ENCODE assay signal across 11 cellular contexts in the genomic region with DNA sequence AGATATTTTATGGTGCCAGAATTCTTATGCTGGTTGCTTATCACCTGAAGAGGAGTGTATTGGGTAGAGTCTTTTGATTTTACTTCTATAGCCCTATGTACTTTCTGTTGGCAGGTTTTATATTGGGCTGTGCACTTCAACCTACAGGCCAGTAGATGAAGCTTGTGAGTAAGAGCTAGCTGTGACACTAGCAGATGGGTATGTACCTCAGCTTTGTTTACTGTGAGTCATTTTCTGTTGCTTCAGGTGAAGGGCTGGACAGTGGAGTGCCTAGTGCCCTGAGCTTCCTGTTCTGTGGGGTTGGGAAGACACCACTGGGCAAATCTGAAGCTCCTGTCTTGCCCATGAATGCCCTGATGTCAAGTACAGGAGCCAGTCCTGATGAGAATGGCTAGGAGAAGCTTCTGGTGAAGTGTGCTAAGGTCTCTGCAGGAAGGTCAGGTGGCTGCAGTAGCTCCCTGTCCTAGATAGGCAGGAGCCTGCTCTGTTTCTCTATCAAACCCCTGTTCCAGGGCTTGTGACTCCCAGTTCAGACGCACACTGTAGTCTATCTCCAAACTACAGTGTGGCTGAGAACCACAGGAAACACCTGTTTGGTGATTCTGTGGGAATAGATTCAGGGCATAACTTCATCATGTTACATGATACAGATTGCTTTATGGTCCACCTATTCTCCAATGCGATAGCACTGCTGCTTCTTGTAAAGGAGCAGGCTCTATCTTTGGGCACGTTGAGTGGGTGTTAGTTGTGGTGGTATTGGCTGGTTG.
DNase-seq lines count a peak whose midpoint lies in the region; ATAC-seq, FAIRE-seq and TF ChIP-seq lines count a peak whose summit lies in the region.
"Had no signal": no experiment of that assay in that cellular context is flagged by ENCODE, and none has a peak within 500 bp of the region (broad histone marks: within the 10 kb centered on the region; RNA-seq: fewer than 3 reads in every experiment).

No MANE protein-coding gene starts in this region.

- DNase-seq in HK-2 (ENCODE audit: unreplicated experiment): peak; percentile 34
- DNase-seq in astrocyte (ENCODE audit: low read depth): peak; percentile 59
- peak; percentile 76 for DNase-seq in kidney glomerular epithelial cell (lab: John Stamatoyannopoulos, UW)
- DNase-seq in suprapubic skin (ENCODE audit: low spot score in 2 of 2): no peak
- no peak for DNase-seq in globus pallidus (ENCODE audit: low spot score)
- DNase-seq in cortex of kidney (lab: John Stamatoyannopoulos, UW): no peak
- DNase-seq: central memory CD4-positive, alpha-beta T cell; NCI-H2029 had no signal

- 90% methylated on average over 3 of the region's 3 CpGs for WGBS in suprapubic skin

- H2AFZ ChIP-seq in astrocyte (ENCODE audit: low read depth, low read length): no peak overlapping the region

- H4K20me1 ChIP-seq in BLaER1 treated with 17β-estradiol and CSF1 and Interleukin-3, amounts not matched to agents 10 nM and 100 nM: no peaks in the 10 kb centered on the region
- H4K20me1 ChIP-seq in astrocyte (ENCODE audit: insufficient read depth, low read length): no peaks in the 10 kb centered on the region

- peaks cover 2% of the 10 kb centered on the region for H3K36me3 Mint-ChIP-seq in astrocyte (ENCODE audit: low read depth, unreplicated experiment)

- H3K9me3 ChIP-seq in BLaER1 treated with 17β-estradiol and CSF1 and Interleukin-3, amounts not matched to agents 10 nM and 100 nM (replicated peaks in 1 of 11): no peaks in the 10 kb centered on the region
- no peaks in the 10 kb centered on the region for H3K9me3 ChIP-seq in astrocyte (ENCODE audit: insufficient read depth, low read depth, low read length)
- no peaks in the 10 kb centered on the region for H3K9me3 ChIP-seq in suprapubic skin

- no peak overlapping the region for H3K4me3 ChIP-seq in BLaER1 treated with 17β-estradiol and CSF1 and Interleukin-3, amounts not matched to agents 10 nM and 100 nM
- no peak overlapping the region for H3K4me3 ChIP-seq in astrocyte (ENCODE audit: insufficient read depth, low read depth, low read length)
- no peak overlapping the region for H3K4me3 ChIP-seq in suprapubic skin

- H3K4me1 Mint-ChIP-seq in astrocyte (ENCODE audit: low read depth, unreplicated experiment): peaks cover 7% of the 10 kb centered on the region

- no peak for TF ChIP-seq POLR2A in suprapubic skin (IDR thresholded peaks at IDR 0.05)

- FAIRE-seq in astrocyte (lab: Jason Lieb, UNC): no peak

- peak overlapping the region in 7 of 11 experiments; percentile 13 to 47 (median 31); a peak in 8 of 22 replicates for H3K4me2 ChIP-seq in BLaER1 treated with 17β-estradiol and CSF1 and Interleukin-3, amounts not matched to agents 10 nM and 100 nM
- no peak overlapping the region for H3K4me2 ChIP-seq in astrocyte (ENCODE audit: low read length)

- H3K79me2 ChIP-seq in astrocyte (ENCODE audit: insufficient read depth, low read length): no peaks in the 10 kb centered on the region

- H3K27ac Mint-ChIP-seq in astrocyte (ENCODE audit: unreplicated experiment): no peak overlapping the region

- no peak overlapping the region for H3K4me3 Mint-ChIP-seq in astrocyte (ENCODE audit: unreplicated experiment)

- no peak for TF ChIP-seq EP300 in suprapubic skin (IDR thresholded peaks at IDR 0.05)

- H3K9me3 Mint-ChIP-seq in astrocyte (ENCODE audit: unreplicated experiment): peaks cover 3% of the 10 kb centered on the region

- H3K27me3 ChIP-seq in BLaER1 treated with 17β-estradiol and CSF1 and Interleukin-3, amounts not matched to agents 10 nM and 100 nM: no peaks in the 10 kb centered on the region
- no peaks in the 10 kb centered on the region for H3K27me3 ChIP-seq in astrocyte (ENCODE audit: insufficient read depth, low read length)
- H3K27me3 ChIP-seq in suprapubic skin: no peaks in the 10 kb centered on the region

- H3K9ac ChIP-seq in BLaER1 treated with 17β-estradiol and CSF1 and Interleukin-3, amounts not matched to agents 10 nM and 100 nM: no peak overlapping the region
- no peak overlapping the region for H3K9ac ChIP-seq in astrocyte (ENCODE audit: low read length)

- no peak overlapping the region for H3K27ac ChIP-seq in BLaER1 treated with 17β-estradiol and CSF1 and Interleukin-3, amounts not matched to agents 10 nM and 100 nM
- H3K27ac ChIP-seq in astrocyte (ENCODE audit: low read depth, low read length): no peak overlapping the region
- H3K27ac ChIP-seq in suprapubic skin: no peak overlapping the region

- peaks cover 0 to 16% (median 12%) of the 10 kb centered on the region in 10 experiments; a peak in 10 of 20 replicates for H3K4me1 ChIP-seq in BLaER1 treated with 17β-estradiol and CSF1 and Interleukin-3, amounts not matched to agents 10 nM and 100 nM
- H3K4me1 ChIP-seq in astrocyte (ENCODE audit: insufficient read depth, low read length): no peaks in the 10 kb centered on the region
- H3K4me1 ChIP-seq in suprapubic skin: no peaks in the 10 kb centered on the region

- H3K27me3 Mint-ChIP-seq in astrocyte (ENCODE audit: low read depth, unreplicated experiment): no peaks in the 10 kb centered on the region

- no peaks in the 10 kb centered on the region for H3K36me3 ChIP-seq in BLaER1 treated with 17β-estradiol and CSF1 and Interleukin-3, amounts not matched to agents 10 nM and 100 nM
- no peaks in the 10 kb centered on the region for H3K36me3 ChIP-seq in astrocyte (ENCODE audit: insufficient read depth, low read length)
- no peaks in the 10 kb centered on the region for H3K36me3 ChIP-seq in suprapubic skin

- ATAC-seq in GM21360 (IDR thresholded peaks at IDR 0.05; ENCODE audit: unreplicated experiment): no peak
- ATAC-seq: activated CD4-positive, CD25-positive, alpha-beta regulatory T cell treated with anti-CD3 and anti-CD28 coated beads, Interleukin-2, amount 50 U/mL, for 24 hours had no signal

- no peak for TF ChIP-seq CTCF in astrocyte (IDR thresholded peaks at IDR 0.05; ENCODE audit: insufficient read depth, low read depth, low read length)
- TF ChIP-seq CTCF in suprapubic skin (IDR thresholded peaks at IDR 0.05): no peak

Comparison
In these comparisons a context has a peak if more than half of its experiments do, and no peak if none do; other contexts are left out.
1. DNase-seq: peak in HK-2 (single experiment), astrocyte (single experiment) and kidney glomerular epithelial cell (single experiment); none in suprapubic skin (0 of 2), globus pallidus (single experiment) and cortex of kidney (single experiment).